ENCODE assay signal across 13 cellular contexts in the genomic region with DNA sequence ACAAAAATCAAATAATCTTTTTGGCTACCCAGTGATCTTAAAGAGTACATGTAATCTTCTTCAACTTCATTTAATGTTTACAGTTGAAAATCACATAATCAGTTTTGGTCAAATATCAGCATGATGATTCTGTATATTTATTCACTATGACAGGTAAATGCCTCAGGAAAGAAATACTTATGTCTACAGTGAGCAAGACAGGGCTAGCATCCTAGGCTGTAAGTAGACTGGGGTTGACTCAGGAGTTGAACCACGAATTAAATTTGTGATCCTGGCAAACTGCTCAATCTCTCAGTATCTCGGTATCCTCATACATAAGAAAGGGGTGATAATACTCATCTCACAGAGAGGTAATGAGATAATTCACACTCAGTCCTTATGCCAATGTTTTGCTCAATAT.
A peak's percentile ranks its signal among the peaks of the same experiment; 100 is the strongest.
DNase-seq lines count a peak whose midpoint lies in the region; ATAC-seq and TF ChIP-seq lines count a peak whose summit lies in the region.
"Had no signal": no experiment of that assay in that cellular context is flagged by ENCODE, and none has a peak within 500 bp of the region (broad histone marks: within the 10 kb centered on the region; RNA-seq: fewer than 3 reads in every experiment).

No MANE protein-coding gene starts in this region.

- WGBS in mammary epithelial cell (ENCODE audit: low coverage, missing lambda C conversion rate) = 21% methylated on average over 2 of the region's 2 CpGs

- no peak overlapping the region for H3K4me3 Mint-ChIP-seq in MCF 10A (ENCODE audit: unreplicated experiment)
- H3K4me3 Mint-ChIP-seq: CD8-positive, alpha-beta memory T cell had no signal

- H3K9ac ChIP-seq in mammary epithelial cell (ENCODE audit: insufficient read depth, low read length) = no peak overlapping the region
- H3K9ac ChIP-seq: BLaER1 had no signal

- H3K27ac Mint-ChIP-seq in MCF 10A (ENCODE audit: low read depth, unreplicated experiment) = no peak overlapping the region
- H3K27ac Mint-ChIP-seq: CD8-positive, alpha-beta memory T cell had no signal

- H2AFZ ChIP-seq in mammary epithelial cell (ENCODE audit: low read depth, low read length) = peak overlapping the region; percentile 32

- no peaks in the 10 kb centered on the region for H3K9me3 Mint-ChIP-seq in MCF 10A (ENCODE audit: unreplicated experiment)

- BruUV-seq in mammary epithelial cell (replicated peaks; lab: Mats Ljungman, UMichigan) (no TSS peak), MCF 10A (replicated peaks; lab: Mats Ljungman, UMichigan) (no TSS peak)

- H3K36me3 ChIP-seq in mammary epithelial cell (ENCODE audit: insufficient read depth, low read length) = no peaks in the 10 kb centered on the region
- H3K36me3 ChIP-seq: BLaER1 had no signal

- peaks cover 22% of the 10 kb centered on the region for H3K27me3 Mint-ChIP-seq in MCF 10A (ENCODE audit: insufficient read depth, unreplicated experiment)
- H3K27me3 Mint-ChIP-seq: CD8-positive, alpha-beta memory T cell had no signal

- CTCF ChIA-PET in mammary epithelial cell (lab: Charles Lee; ENCODE audit: low non-redundant PET) (no interaction called here), MCF 10A (lab: Yijun Ruan, JAX) (no interaction called here)

- no peaks in the 10 kb centered on the region for H3K4me1 Mint-ChIP-seq in MCF 10A (ENCODE audit: insufficient read depth, unreplicated experiment)
- H3K4me1 Mint-ChIP-seq: CD8-positive, alpha-beta memory T cell had no signal

- intact Hi-C loops in mammary epithelial cell (cut with micrococcal nuclease) (loop anchor here (2.0 kb wide), 1 partner anchor 72 kb away; a partner anchor contains a TSS), MCF 10A (cut with micrococcal nuclease) (no loop called here)

- H4K20me1 ChIP-seq in mammary epithelial cell (ENCODE audit: insufficient read depth, low read length) = no peaks in the 10 kb centered on the region
- H4K20me1 ChIP-seq: BLaER1 had no signal

- H3K36me3 Mint-ChIP-seq in MCF 10A (ENCODE audit: insufficient read depth, unreplicated experiment) = no peaks in the 10 kb centered on the region
- H3K36me3 Mint-ChIP-seq: CD8-positive, alpha-beta memory T cell had no signal

- H3K4me1 ChIP-seq in mammary epithelial cell (ENCODE audit: insufficient read depth, low read length) = peaks cover 21% of the 10 kb centered on the region
- H3K4me1 ChIP-seq in foreskin keratinocyte = peaks cover 20% of the 10 kb centered on the region
- H3K4me1 ChIP-seq: BLaER1, Caco-2 had no signal

- TF ChIP-seq CTCF in mammary epithelial cell (conservative IDR thresholded peaks at IDR 0.05 in 1 of 2, IDR thresholded peaks at IDR 0.05 in 1 of 2; ENCODE audit: extremely low read depth in 1 of 2, insufficient read depth in 1 of 2, low read depth in 1 of 2, low read length in 2 of 2) = no peak
- no peak for TF ChIP-seq CTCF in MCF 10A (IDR thresholded peaks at IDR 0.05; ENCODE audit: unreplicated experiment)
- no peak for TF ChIP-seq CTCF in foreskin keratinocyte (conservative IDR thresholded peaks at IDR 0.05)

- H3K4me3 ChIP-seq in mammary epithelial cell (replicated peaks in 1 of 3; ENCODE audit: insufficient read depth in 1 of 3, low read depth in 2 of 3, low read length in 3 of 3) = no peak overlapping the region
- H3K4me3 ChIP-seq: BLaER1, GM12878 had no signal

- H3K9me3 ChIP-seq in mammary epithelial cell (replicated peaks; ENCODE audit: insufficient read depth, low read length) = no peaks in the 10 kb centered on the region
- H3K9me3 ChIP-seq: BLaER1, Caco-2 had no signal

- H3K27ac ChIP-seq in mammary epithelial cell (ENCODE audit: insufficient read depth, low read depth, low read length) (peak overlapping the region; percentile 13), foreskin keratinocyte (peak overlapping the region; percentile 4)
- H3K27ac ChIP-seq: BLaER1 had no signal

- in situ Hi-C loops in mammary epithelial cell (cut with MboI; ENCODE audit: low sequenced_read_pairs in 2 of 2) = no loop called here

- H3K79me2 ChIP-seq in mammary epithelial cell (ENCODE audit: insufficient read depth, low read length) = no peaks in the 10 kb centered on the region

- peak overlapping the region; percentile 48 for H3K4me2 ChIP-seq in mammary epithelial cell (ENCODE audit: insufficient read depth, low read depth, low read length)
- H3K4me2 ChIP-seq: BLaER1 had no signal

- ATAC-seq in SK-N-SH treated with all-trans-retinoic acid at 6 μM for 48 hours = peak; percentile 40; the same call in 1 of the 3 replicates
- peak; percentile 95 for ATAC-seq in foreskin keratinocyte
- no peak for ATAC-seq in HG03095 (IDR thresholded peaks at IDR 0.05; ENCODE audit: unreplicated experiment)
- ATAC-seq: GM12878 had no signal

- dilution Hi-C loops in mammary epithelial cell (cut with HindIII; ENCODE audit: low sequenced_read_pairs) = no loop called here

- DNase-seq in mammary epithelial cell (peak; percentile 62), MCF 10A (ENCODE audit: unreplicated experiment) (no peak), foreskin keratinocyte (peak; percentile 67 to 78), NCI-H82 (lab: John Stamatoyannopoulos, UW) (no peak), pons (ENCODE audit: low spot score) (no peak)
- DNase-seq: 8988T; AML-193; Caco-2; CD8-positive, alpha-beta memory T cell had no signal

- H3K27me3 ChIP-seq in mammary epithelial cell (ENCODE audit: insufficient read depth, low read length) = no peaks in the 10 kb centered on the region
- H3K27me3 ChIP-seq in foreskin keratinocyte = no peaks in the 10 kb centered on the region
- H3K27me3 ChIP-seq: BLaER1 had no signal

- POLR2A ChIA-PET in MCF 10A (lab: Yijun Ruan, JAX) = no interaction called here

TF ChIP-seq in SK-N-SH treated with all-trans-retinoic acid at 6 μM for 48 hours, 23 proteins besides CTCF, POLR2A, EP300 and RAD21:
- no peak for TF ChIP-seq BACH2 (CRISPR knock-in tag; IDR thresholded peaks at IDR 0.05; ENCODE audit: borderline replicate concordance)
- TF ChIP-seq PPARA (CRISPR knock-in tag; IDR thresholded peaks at IDR 0.05; ENCODE audit: borderline replicate concordance) = no peak
- no peak for TF ChIP-seq ZNF70 (CRISPR knock-in tag; IDR thresholded peaks at IDR 0.05)
- no peak for TF ChIP-seq ZFP3 (CRISPR knock-in tag; IDR thresholded peaks at IDR 0.05)
- TF ChIP-seq ZNF8 (CRISPR knock-in tag; IDR thresholded peaks at IDR 0.05) = no peak
- no peak for TF ChIP-seq TOX (CRISPR knock-in tag; IDR thresholded peaks at IDR 0.05; ENCODE audit: borderline replicate concordance)
- no peak for TF ChIP-seq ZNF565 (CRISPR knock-in tag; conservative IDR thresholded peaks at IDR 0.05; ENCODE audit: low read depth)
- TF ChIP-seq ISL1 (CRISPR knock-in tag; IDR thresholded peaks at IDR 0.05) = no peak
- no peak for TF ChIP-seq SNAI2 (CRISPR knock-in tag; IDR thresholded peaks at IDR 0.05)
- no peak for TF ChIP-seq ESRRG (CRISPR knock-in tag; IDR thresholded peaks at IDR 0.05)

Comparison
In these comparisons a context has a peak if more than half of its experiments do, and no peak if none do; other contexts are left out.
1. DNase-seq: peak in mammary epithelial cell (single experiment) and foreskin keratinocyte (2 of 2); none in MCF 10A (single experiment), NCI-H82 (single experiment) and pons (single experiment).